ENCODE assay signal across 2 cellular contexts in genomic region chr1:8026153-8026975, GRCh38.
A peak's percentile ranks its signal among the peaks of the same experiment; 100 is the strongest.
TF ChIP-seq lines count a peak whose summit lies in the region.

ERRFI1 (minus strand) TSS chr1:8026309; CDS start chr1:8015619, 10,690 bp downstream.

TF ChIP-seq in IMR-90, 13 proteins besides CTCF, POLR2A, EP300 and RAD21 (continued from another document):
- TF ChIP-seq USF2 (IDR thresholded peaks at IDR 0.05; ENCODE audit: low read depth, low read length) = peak; percentile 34
- TF ChIP-seq NFE2L2 (IDR thresholded peaks at IDR 0.05; ENCODE audit: low read depth, low read length) = no peak
- TF ChIP-seq RCOR1 (IDR thresholded peaks at IDR 0.05; ENCODE audit: insufficient replicate concordance, low read length) = peak; percentile 25
TF ChIP-seq in IMR-90: peak in this region for 4.

TF ChIP-seq in neural cell, 6 proteins besides CTCF, POLR2A, EP300 and RAD21:
- TF ChIP-seq REST (IDR thresholded peaks at IDR 0.05; ENCODE audit: borderline replicate concordance) (peak; percentile 62), EZH2 (IDR thresholded peaks at IDR 0.05; ENCODE audit: borderline replicate concordance, insufficient read depth, low read length, poor library complexity, severe bottlenecking) (no peak), SMC3 (conservative IDR thresholded peaks at IDR 0.05; ENCODE audit: poor library complexity) (peak; percentile 13), POLR2AphosphoS5 (IDR thresholded peaks at IDR 0.05) (peak; percentile 96), MXI1 (conservative IDR thresholded peaks at IDR 0.05; ENCODE audit: poor library complexity, severe bottlenecking) (peak; percentile 59), TAF1 (IDR thresholded peaks at IDR 0.05; ENCODE audit: low read depth) (peak; percentile 73)
